ENCODE assay signal across 8 cellular contexts in genomic region chrX:102712967-102713677, GRCh38. TPM values are rescaled to one million over a fixed set of nuclear protein-coding genes. Genes with fewer than 3 reads are reported as not detected.
DNase-seq lines count a peak whose midpoint lies in the region; ATAC-seq, FAIRE-seq and TF ChIP-seq lines count a peak whose summit lies in the region.

No MANE protein-coding gene starts in this region.

- no peaks in the 10 kb centered on the region for H3K36me3 Mint-ChIP-seq in stimulated activated naive CD8-positive, alpha-beta T cell treated with anti-CD3 and anti-CD28 coated beads, Interleukin-15, Interleukin-2, amounts not matched to agents 100 ng/mL and 50 ng/mL, for 24 hours (ENCODE audit: low read depth)

- TF ChIP-seq CTCF in SK-N-SH (IDR thresholded peaks at IDR 0.05) = peak; percentile 64
- no peak for TF ChIP-seq CTCF in HepG2 (CRISPR knock-in tag; IDR thresholded peaks at IDR 0.05)
- TF ChIP-seq CTCF in GM10266 (IDR thresholded peaks at IDR 0.05; ENCODE audit: control insufficient read depth, insufficient read depth, low read depth, missing control alignments) = no peak

- no peak for FAIRE-seq in HepG2 (lab: Jason Lieb, UNC)

- no peaks in the 10 kb centered on the region for H3K9me3 Mint-ChIP-seq in stimulated activated naive CD8-positive, alpha-beta T cell treated with anti-CD3 and anti-CD28 coated beads, Interleukin-15, Interleukin-2, amounts not matched to agents 100 ng/mL and 50 ng/mL, for 24 hours

- H4K20me1 ChIP-seq in SK-N-SH (ENCODE audit: insufficient read depth) = no peaks in the 10 kb centered on the region
- H4K20me1 ChIP-seq in HepG2 (ENCODE audit: insufficient read depth, low read length) = no peaks in the 10 kb centered on the region

- ATAC-seq in HepG2 = peak; percentile 55

- H3K9ac ChIP-seq in HUES48 (ENCODE audit: low read depth, low read length) (no peak overlapping the region), SK-N-SH (peak overlapping the region; percentile 65; the same call in 1 of the 2 replicates), HepG2 (ENCODE audit: insufficient read depth, low read depth, low read length) (peak overlapping the region; percentile 58)

- POLR2A ChIA-PET in SK-N-SH (lab: Yijun Ruan, JAX) (no interaction called here), HepG2 (lab: Yijun Ruan, JAX) (no interaction called here)

- H3K4me3 ChIP-seq in HUES48 (ENCODE audit: low read depth, low read length) (peak overlapping the region; percentile 71), SK-N-SH (ENCODE audit: low read depth in 2 of 2, low read length in 1 of 2) (peak overlapping the region; percentile 70 to 73), HepG2 (replicated peaks in 1 of 3; ENCODE audit: insufficient read depth in 1 of 3, low read depth in 2 of 3, low read length in 3 of 3) (peak overlapping the region; percentile 40 to 64 (median 59); a peak in 5 of 6 replicates)

- no peaks in the 10 kb centered on the region for H3K9me3 ChIP-seq in HUES48 (ENCODE audit: control insufficient read depth, insufficient read depth, low read length)
- H3K9me3 ChIP-seq in SK-N-SH = no peaks in the 10 kb centered on the region
- no peaks in the 10 kb centered on the region for H3K9me3 ChIP-seq in HepG2 (ENCODE audit: low read length)

- peaks cover 23% of the 10 kb centered on the region for H3K4me1 Mint-ChIP-seq in stimulated activated naive CD8-positive, alpha-beta T cell treated with anti-CD3 and anti-CD28 coated beads, Interleukin-15, Interleukin-2, amounts not matched to agents 100 ng/mL and 50 ng/mL, for 24 hours (ENCODE audit: low read depth)

- H3K4me3 Mint-ChIP-seq in stimulated activated naive CD8-positive, alpha-beta T cell treated with anti-CD3 and anti-CD28 coated beads, Interleukin-15, Interleukin-2, amounts not matched to agents 100 ng/mL and 50 ng/mL, for 24 hours = peak overlapping the region; percentile 75

- no peaks in the 10 kb centered on the region for H3K9me2 ChIP-seq in SK-N-SH

- CTCF ChIA-PET in SK-N-SH (lab: Yijun Ruan, JAX) = interaction anchor here (0.6 kb wide), 1 partner anchor 188 kb away, joined by 3 read pairs; no protein-coding TSS in a partner anchor
- CTCF ChIA-PET in HepG2 (lab: Yijun Ruan, JAX; ENCODE audit: low intra/inter-chr PET ratio, low total read pairs) = no interaction called here

- no peak overlapping the region for H3K27ac ChIP-seq in HUES48 (ENCODE audit: low read depth, low read length)
- H3K27ac ChIP-seq in SK-N-SH (ENCODE audit: low read depth in 2 of 2, low read length in 1 of 2) = peak overlapping the region; percentile 24 to 71; a peak in 3 of 4 replicates
- H3K27ac ChIP-seq in HepG2 (ENCODE audit: extremely low read length, insufficient read depth, low read length) = no peak overlapping the region

- intact Hi-C loops in HepG2 (cut with micrococcal nuclease; ENCODE audit: unreplicated experiment) = no loop called here

- peaks cover 10% of the 10 kb centered on the region; the same call in 1 of the 2 replicates for H3K36me3 ChIP-seq in HUES48 (ENCODE audit: control insufficient read depth, insufficient read depth, low read length)
- no peaks in the 10 kb centered on the region for H3K36me3 ChIP-seq in SK-N-SH (replicated peaks in 1 of 2; ENCODE audit: control insufficient read depth in 1 of 2, insufficient read depth in 2 of 2, low read length in 1 of 2)
- no peaks in the 10 kb centered on the region for H3K36me3 ChIP-seq in HepG2 (replicated peaks in 1 of 2; ENCODE audit: control insufficient read depth in 1 of 2, insufficient read depth in 2 of 2, low read length in 2 of 2)

- peaks cover 17% of the 10 kb centered on the region for H3K27me3 Mint-ChIP-seq in stimulated activated naive CD8-positive, alpha-beta T cell treated with anti-CD3 and anti-CD28 coated beads, Interleukin-15, Interleukin-2, amounts not matched to agents 100 ng/mL and 50 ng/mL, for 24 hours

- no peaks in the 10 kb centered on the region; the same call in 1 of the 2 replicates for H3K4me1 ChIP-seq in HUES48 (ENCODE audit: control insufficient read depth, insufficient read depth, low read length)
- H3K4me1 ChIP-seq in SK-N-SH (ENCODE audit: control insufficient read depth in 1 of 2, insufficient read depth in 2 of 2, low read depth in 1 of 2, low read length in 1 of 2) = peaks cover 0 to 3% of the 10 kb centered on the region in 2 experiments; a peak in 1 of 4 replicates
- no peaks in the 10 kb centered on the region for H3K4me1 ChIP-seq in HepG2 (ENCODE audit: insufficient read depth, low read length)

- peak; percentile 56 for TF ChIP-seq RAD21 in SK-N-SH (IDR thresholded peaks at IDR 0.05; ENCODE audit: low read length)
- no peak for TF ChIP-seq RAD21 in HepG2 (CRISPR knock-in tag; IDR thresholded peaks at IDR 0.05)

- DNase-seq in D341Med (ENCODE audit: low spot score) (peak; percentile 39), SK-N-SH (peak; percentile 47), HepG2 (ENCODE audit: low spot score) (no peak), NOMO-1 treated with dmso at 0.1 percent for 144 hours (lab: John Stamatoyannopoulos, UW; ENCODE audit: unreplicated experiment) (no peak), GM10266 (ENCODE audit: extremely low spot score) (no peak)
- DNase-seq in effector CD8-positive, alpha-beta T cell (lab: John Stamatoyannopoulos, UW) = peak; percentile 0

- peak overlapping the region; percentile 68; the same call in 1 of the 2 replicates for H2AFZ ChIP-seq in SK-N-SH (ENCODE audit: low read depth)
- H2AFZ ChIP-seq in HepG2 (ENCODE audit: low read length) = no peak overlapping the region

- no peak for TF ChIP-seq POLR2A in HepG2 (IDR thresholded peaks at IDR 0.05; ENCODE audit: insufficient read depth in 1 of 2, low read depth in 2 of 2, low read length in 2 of 2)

- TF ChIP-seq EP300 in SK-N-SH (IDR thresholded peaks at IDR 0.05; ENCODE audit: borderline replicate concordance in 1 of 2, low read depth in 1 of 2, low read length in 1 of 2) (peak in 1 of 2 experiments; percentile 13; a peak in 1 of 4 replicates), HepG2 (IDR thresholded peaks at IDR 0.05; ENCODE audit: low read depth in 2 of 2, low read length in 2 of 2) (no peak), HepG2 (CRISPR knock-in tag; IDR thresholded peaks at IDR 0.05; ENCODE audit: borderline replicate concordance) (no peak)

- H3K79me2 ChIP-seq in SK-N-SH (ENCODE audit: insufficient read depth) (0 out of 2 replicates have a peak, but pooled peaks cover 3% of the 10 kb centered on the region), HepG2 (ENCODE audit: insufficient read depth, low read length) (no peaks in the 10 kb centered on the region)

- 5% methylated on average over 18 of the region's 28 CpGs for WGBS in SK-N-SH (ENCODE audit: low lambda C conversion rate)
- WGBS in HepG2 (ENCODE audit: low lambda C conversion rate) = 86% methylated on average over 16 of the region's 28 CpGs

- in situ Hi-C loops in HepG2 (cut with HindIII; ENCODE audit: extremely low pct_ligation_motif_present, low pct_unique_long_range_greater_than_20kb) = no loop called here

- H3K27me3 ChIP-seq in HUES48 (ENCODE audit: control insufficient read depth, insufficient read depth, low read length) (peaks cover 14% of the 10 kb centered on the region), SK-N-SH (ENCODE audit: insufficient read depth) (peaks cover 12% of the 10 kb centered on the region; the same call in 1 of the 2 replicates), HepG2 (ENCODE audit: control insufficient read depth in 1 of 2, insufficient read depth in 2 of 2, low read length in 2 of 2) (no peaks in the 10 kb centered on the region)

- H3F3A ChIP-seq in SK-N-SH (replicated peaks; ENCODE audit: insufficient read depth) = peaks cover 1% of the 10 kb centered on the region

- BruUV-seq in HepG2 (replicated peaks; lab: Mats Ljungman, UMichigan) = no TSS peak

- H3K4me2 ChIP-seq in SK-N-SH = peak overlapping the region; percentile 79
- peak overlapping the region; percentile 63 for H3K4me2 ChIP-seq in HepG2 (ENCODE audit: low read depth, low read length)

- no peak overlapping the region for H3K27ac Mint-ChIP-seq in stimulated activated naive CD8-positive, alpha-beta T cell treated with anti-CD3 and anti-CD28 coated beads, Interleukin-15, Interleukin-2, amounts not matched to agents 100 ng/mL and 50 ng/mL, for 24 hours

RNA-seq across cellular contexts. Expression of gene GPRASP2, which starts 0.9 kb away (rescaled TPM):
- polyA plus RNA-seq in SK-N-SH (2012; rRNA removed) = 12.3 TPM in 2 replicates
- 11.3 and 15.2 TPM in 2 replicates for polyA plus RNA-seq in SK-N-SH (2012; cell fraction: cytosol; rRNA removed)
- polyA plus RNA-seq in SK-N-SH (2012; cell fraction: nucleus; rRNA removed) = 11.1 and 13.7 TPM in 2 replicates
- total RNA-seq in HepG2 (2016; rRNA removed; fragmentation: Illumina TruSeq; extraction: Trizol) = 1.3 and 1.6 TPM in 2 replicates
- 0.09 and 0.10 TPM in 2 replicates for total RNA-seq in HepG2 (2016; cell fraction: cytosol; rRNA removed; fragmentation: Illumina TruSeq; extraction: Trizol; ENCODE audit: low read depth)
- 1.0 and 2.5 TPM in 2 replicates for total RNA-seq in HepG2 (2016; cell fraction: insoluble cytoplasmic fraction; rRNA removed; fragmentation: Illumina TruSeq; extraction: Trizol)
- total RNA-seq in HepG2 (2016; cell fraction: membrane; rRNA removed; fragmentation: Illumina TruSeq; extraction: Trizol) = 0.40 and 0.59 TPM in 2 replicates
- total RNA-seq in HepG2 (2016; cell fraction: nucleus; rRNA removed; fragmentation: Illumina TruSeq; extraction: Trizol) = 1.1 and 1.2 TPM in 2 replicates
- polyA plus RNA-seq in HepG2 (2011; rRNA removed) = 0.55 and 0.63 TPM in 2 replicates
- 0.27 and 0.40 TPM in 2 replicates for polyA plus RNA-seq in HepG2 (2011; cell fraction: cytosol; rRNA removed)
- 0.24 and 0.29 TPM in 2 replicates for polyA plus RNA-seq in HepG2 (2011; cell fraction: nucleus; rRNA removed)
- polyA plus RNA-seq in HepG2 (2012) = 0.40 and 0.56 TPM in 2 replicates
- 0.05 TPM in 2 replicates for polyA plus RNA-seq in HepG2 (2016; cell fraction: cytosol; fragmentation: Illumina TruSeq; extraction: Trizol; ENCODE audit: low read depth)
- 0.93 and 0.97 TPM in 2 replicates for polyA plus RNA-seq in HepG2 (2016; cell fraction: insoluble cytoplasmic fraction; fragmentation: Illumina TruSeq; extraction: Trizol; ENCODE audit: low read depth)
- 0.09 and 0.10 TPM in 2 replicates for polyA plus RNA-seq in HepG2 (2016; cell fraction: membrane; fragmentation: Illumina TruSeq; extraction: Trizol; ENCODE audit: low read depth)
- 1.2 and 1.4 TPM in 2 replicates for polyA plus RNA-seq in HepG2 (2016; cell fraction: nucleus; fragmentation: Illumina TruSeq; extraction: Trizol; ENCODE audit: insufficient read depth, low read depth)
- polyA minus RNA-seq in HepG2 (2011; rRNA and poly(A)+ RNA removed; ENCODE audit: low replicate concordance) = 0.63 and 1.3 TPM in 2 replicates
- 0.35 and 0.59 TPM in 2 replicates for polyA minus RNA-seq in HepG2 (2011; cell fraction: cytosol; rRNA and poly(A)+ RNA removed)
- 1.0 and 1.7 TPM in 2 replicates for polyA minus RNA-seq in HepG2 (2011; cell fraction: nucleus; rRNA and poly(A)+ RNA removed)

RNA-seq across cellular contexts. Expression of gene GPRASP3, which starts 7.4 kb away (rescaled TPM):
- polyA plus RNA-seq in SK-N-SH (2012; rRNA removed) = 2.5 and 3.2 TPM in 2 replicates
- 2.8 and 2.9 TPM in 2 replicates for polyA plus RNA-seq in SK-N-SH (2012; cell fraction: cytosol; rRNA removed)
- polyA plus RNA-seq in SK-N-SH (2012; cell fraction: nucleus; rRNA removed) = 1.7 and 3.2 TPM in 2 replicates
- 1.4 and 2.1 TPM in 2 replicates for total RNA-seq in HepG2 (2016; rRNA removed; fragmentation: Illumina TruSeq; extraction: Trizol)
- 0.30 and 0.35 TPM in 2 replicates for total RNA-seq in HepG2 (2016; cell fraction: cytosol; rRNA removed; fragmentation: Illumina TruSeq; extraction: Trizol; ENCODE audit: low read depth)
- total RNA-seq in HepG2 (2016; cell fraction: insoluble cytoplasmic fraction; rRNA removed; fragmentation: Illumina TruSeq; extraction: Trizol) = 1.1 and 2.0 TPM in 2 replicates
- 0.68 and 1.00 TPM in 2 replicates for total RNA-seq in HepG2 (2016; cell fraction: membrane; rRNA removed; fragmentation: Illumina TruSeq; extraction: Trizol)
- 1.1 and 2.5 TPM in 2 replicates for total RNA-seq in HepG2 (2016; cell fraction: nucleus; rRNA removed; fragmentation: Illumina TruSeq; extraction: Trizol)
- polyA plus RNA-seq in HepG2 (2011; rRNA removed) = 0.54 and 0.67 TPM in 2 replicates
- 0.64 and 0.67 TPM in 2 replicates for polyA plus RNA-seq in HepG2 (2011; cell fraction: cytosol; rRNA removed)
- polyA plus RNA-seq in HepG2 (2011; cell fraction: nucleus; rRNA removed) = 0.63 and 0.74 TPM in 2 replicates
- 0.95 and 1.4 TPM in 2 replicates for polyA plus RNA-seq in HepG2 (2012)
- polyA plus RNA-seq in HepG2 (2016; cell fraction: cytosol; fragmentation: Illumina TruSeq; extraction: Trizol; ENCODE audit: low read depth) = 0.09 and 0.34 TPM in 2 replicates
- polyA plus RNA-seq in HepG2 (2016; cell fraction: insoluble cytoplasmic fraction; fragmentation: Illumina TruSeq; extraction: Trizol; ENCODE audit: low read depth) = 2.0 and 3.0 TPM in 2 replicates
- 0.29 and 0.33 TPM in 2 replicates for polyA plus RNA-seq in HepG2 (2016; cell fraction: membrane; fragmentation: Illumina TruSeq; extraction: Trizol; ENCODE audit: low read depth)
- 1.8 TPM in 2 replicates for polyA plus RNA-seq in HepG2 (2016; cell fraction: nucleus; fragmentation: Illumina TruSeq; extraction: Trizol; ENCODE audit: insufficient read depth, low read depth)
- 1.9 and 4.1 TPM in 2 replicates for polyA minus RNA-seq in HepG2 (2011; rRNA and poly(A)+ RNA removed; ENCODE audit: low replicate concordance)
- 1.1 and 1.8 TPM in 2 replicates for polyA minus RNA-seq in HepG2 (2011; cell fraction: cytosol; rRNA and poly(A)+ RNA removed)
- 3.5 and 4.1 TPM in 2 replicates for polyA minus RNA-seq in HepG2 (2011; cell fraction: nucleus; rRNA and poly(A)+ RNA removed)

Comparison
In these comparisons a context has a peak if more than half of its experiments do, and no peak if none do; other contexts are left out.
1. DNase-seq: peak in D341Med (single experiment), SK-N-SH (single experiment) and effector CD8-positive, alpha-beta T cell (single experiment); none in HepG2 (single experiment), NOMO-1 treated with dmso at 0.1 percent for 144 hours (single experiment) and GM10266 (single experiment).
2. H3K27ac ChIP-seq: peak in SK-N-SH (2 of 2); none in HUES48 (single experiment) and HepG2 (single experiment).
3. Peak in every context shown above with its lines, with median percentiles within 50 percentile points of each other: H3K4me3 ChIP-seq.